9 cellular contexts compared by ENCODE assay signal in the genomic region with DNA sequence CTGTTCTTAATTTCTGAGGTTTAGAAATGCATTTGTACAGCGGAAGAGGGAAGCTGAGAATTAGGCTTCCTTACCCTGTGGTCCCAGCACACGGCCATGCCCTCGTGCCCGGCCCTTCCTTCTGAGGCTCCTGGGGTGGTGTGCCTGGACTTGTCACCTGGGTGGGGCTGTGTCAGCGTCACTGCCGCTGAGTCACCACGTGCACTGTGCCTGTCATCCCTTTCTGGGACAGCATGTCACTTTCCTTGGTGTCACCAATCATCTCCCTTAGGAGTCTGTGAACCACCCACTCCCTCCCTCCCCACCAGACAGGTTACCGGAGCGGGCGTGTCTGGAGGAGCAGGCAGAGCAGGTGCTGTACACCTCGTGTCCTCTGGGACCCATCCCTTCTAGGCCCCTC.
DNase-seq lines count a peak whose midpoint lies in the region; ATAC-seq, FAIRE-seq and TF ChIP-seq lines count a peak whose summit lies in the region.
"Had no signal": no experiment of that assay in that cellular context is flagged by ENCODE, and none has a peak within 500 bp of the region (broad histone marks: within the 10 kb centered on the region; RNA-seq: fewer than 3 reads in every experiment).

No MANE protein-coding gene starts in this region.

- FAIRE-seq in kidney (lab: Jason Lieb, UNC) (no peak), frontal cortex (lab: Jason Lieb, UNC) (no peak)

- H3K4ac ChIP-seq in mesendoderm (ENCODE audit: low read depth, low read length) = no peak overlapping the region

- H2BK120ac ChIP-seq in mesendoderm (ENCODE audit: low read depth, low read length) = no peak overlapping the region

- H3K79me2 ChIP-seq in mesendoderm (ENCODE audit: control insufficient read depth, insufficient read depth, low read length) = no peaks in the 10 kb centered on the region

- CTCF ChIA-PET in activated naive CD4-positive, alpha-beta T cell treated with anti-CD3 and anti-CD28 coated beads for 36 hours (lab: Charles Lee) = no interaction called here

- H3K27me3 Mint-ChIP-seq in activated naive CD4-positive, alpha-beta T cell treated with anti-CD3 and anti-CD28 coated beads for 36 hours (ENCODE audit: low read depth) = no peaks in the 10 kb centered on the region
- no peaks in the 10 kb centered on the region for H3K27me3 Mint-ChIP-seq in type B pancreatic cell

- H3K9me3 Mint-ChIP-seq in activated naive CD4-positive, alpha-beta T cell treated with anti-CD3 and anti-CD28 coated beads for 36 hours = no peaks in the 10 kb centered on the region
- no peaks in the 10 kb centered on the region for H3K9me3 Mint-ChIP-seq in type B pancreatic cell
- H3K9me3 Mint-ChIP-seq: CD8-positive, alpha-beta T cell had no signal

- intact Hi-C loops in activated naive CD4-positive, alpha-beta T cell treated with anti-CD3 and anti-CD28 coated beads for 36 hours (cut with micrococcal nuclease) = no loop called here
- intact Hi-C loops in kidney (cut with DNase I) = no loop called here

- H3K4me1 Mint-ChIP-seq in activated naive CD4-positive, alpha-beta T cell treated with anti-CD3 and anti-CD28 coated beads for 36 hours (ENCODE audit: low read depth) = peaks cover 7% of the 10 kb centered on the region
- peaks cover 22% of the 10 kb centered on the region for H3K4me1 Mint-ChIP-seq in type B pancreatic cell (ENCODE audit: unreplicated experiment)

- H3K18ac ChIP-seq in mesendoderm (ENCODE audit: low read length) = no peak overlapping the region

- H3K9ac ChIP-seq in kidney (ENCODE audit: low read length in 2 of 2) = no peak overlapping the region
- no peak overlapping the region for H3K9ac ChIP-seq in mesendoderm (ENCODE audit: low read length)

- no peaks in the 10 kb centered on the region for H3K36me3 ChIP-seq in RWPE2 (ENCODE audit: low read depth)
- no peaks in the 10 kb centered on the region for H3K36me3 ChIP-seq in kidney (ENCODE audit: control insufficient read depth in 1 of 2, insufficient read depth in 2 of 2, low read length in 2 of 2)
- H3K36me3 ChIP-seq in mesendoderm (ENCODE audit: control insufficient read depth, insufficient read depth, low read length) = no peaks in the 10 kb centered on the region

- H3K4me2 ChIP-seq in mesendoderm (ENCODE audit: low read length) = no peak overlapping the region

- DNase-seq in activated naive CD4-positive, alpha-beta T cell treated with anti-CD3 and anti-CD28 coated beads for 36 hours = peak; percentile 63
- no peak for DNase-seq in activated naive CD4-positive, alpha-beta T cell treated with Interleukin-2 at 50 U/mL for 16 hours
- DNase-seq in RWPE2 (ENCODE audit: low spot score) = peak; percentile 45
- DNase-seq in type B pancreatic cell (ENCODE audit: extremely low spot score, unreplicated experiment) = no peak
- no peak for DNase-seq in kidney
- no peak for DNase-seq in frontal cortex (ENCODE audit: low spot score in 2 of 2)
- DNase-seq in mesendoderm = no peak
- DNase-seq: CD8-positive, alpha-beta T cell had no signal

- no peak overlapping the region for H3K23ac ChIP-seq in mesendoderm (ENCODE audit: low read length)

- H3K27ac Mint-ChIP-seq in activated naive CD4-positive, alpha-beta T cell treated with anti-CD3 and anti-CD28 coated beads for 36 hours = peak overlapping the region; percentile 82
- H3K27ac Mint-ChIP-seq in type B pancreatic cell = peak overlapping the region; percentile 100
- H3K27ac Mint-ChIP-seq: CD8-positive, alpha-beta T cell had no signal

- TF ChIP-seq CTCF in RWPE2 (IDR thresholded peaks at IDR 0.05; ENCODE audit: poor library complexity, severe bottlenecking) = no peak
- no peak for TF ChIP-seq CTCF in type B pancreatic cell (conservative IDR thresholded peaks at IDR 0.05)
- TF ChIP-seq CTCF in kidney (IDR thresholded peaks at IDR 0.05; ENCODE audit: borderline replicate concordance, extremely low read depth, insufficient read depth) = no peak

- H3K4me3 ChIP-seq in RWPE2 (ENCODE audit: severe bottlenecking) (no peak overlapping the region), kidney (ENCODE audit: low read length in 2 of 2) (no peak overlapping the region), mesendoderm (ENCODE audit: low read length) (no peak overlapping the region)

- H3K4me1 ChIP-seq in RWPE2 (ENCODE audit: insufficient read depth, poor library complexity, severe bottlenecking) (peaks cover 7% of the 10 kb centered on the region), kidney (ENCODE audit: control insufficient read depth in 1 of 2, insufficient read depth in 1 of 2, low read depth in 1 of 2, low read length in 2 of 2) (no peaks in the 10 kb centered on the region), mesendoderm (ENCODE audit: control insufficient read depth, low read depth, low read length) (no peaks in the 10 kb centered on the region)

- no peak overlapping the region for H2BK5ac ChIP-seq in mesendoderm (ENCODE audit: low read length)

- no CpG with 5 or more reads among the region's 11 CpGs for WGBS in mesendoderm (ENCODE audit: extremely low coverage, insufficient coverage, low lambda C conversion rate)

- H3K36me3 Mint-ChIP-seq in activated naive CD4-positive, alpha-beta T cell treated with anti-CD3 and anti-CD28 coated beads for 36 hours (ENCODE audit: low read depth) = peaks cover 2% of the 10 kb centered on the region
- H3K36me3 Mint-ChIP-seq in type B pancreatic cell = peaks cover 3% of the 10 kb centered on the region

- H3K27ac ChIP-seq in RWPE2 (ENCODE audit: poor library complexity, severe bottlenecking) = peak overlapping the region; percentile 19
- no peak overlapping the region for H3K27ac ChIP-seq in kidney (ENCODE audit: low read depth in 2 of 2, low read length in 2 of 2)
- no peak overlapping the region for H3K27ac ChIP-seq in mesendoderm (ENCODE audit: low read depth, low read length)

- no peak overlapping the region for H4K8ac ChIP-seq in mesendoderm (ENCODE audit: low read depth, low read length)

- peak overlapping the region; percentile 66 for H3K4me3 Mint-ChIP-seq in activated naive CD4-positive, alpha-beta T cell treated with anti-CD3 and anti-CD28 coated beads for 36 hours
- peak overlapping the region; percentile 71 for H3K4me3 Mint-ChIP-seq in type B pancreatic cell
- H3K4me3 Mint-ChIP-seq: CD8-positive, alpha-beta T cell had no signal

- no peak overlapping the region for H2AK5ac ChIP-seq in mesendoderm (ENCODE audit: low read length)

- H3K56ac ChIP-seq in mesendoderm (ENCODE audit: low read length) = no peak overlapping the region

- ATAC-seq in RWPE2 (ENCODE audit: low read depth) (peak; percentile 31; the same call in 1 of the 3 replicates), esophagus mucosa (peak; percentile 97)
- ATAC-seq: CD8-positive, alpha-beta T cell had no signal

- no peaks in the 10 kb centered on the region for H3K79me1 ChIP-seq in mesendoderm (ENCODE audit: low read length)

- H3K27me3 ChIP-seq in RWPE2 (ENCODE audit: insufficient read depth, poor library complexity, severe bottlenecking) = no peaks in the 10 kb centered on the region
- no peaks in the 10 kb centered on the region for H3K27me3 ChIP-seq in mesendoderm (ENCODE audit: insufficient read depth, low read length, poor library complexity)

- no peak overlapping the region for H2BK15ac ChIP-seq in mesendoderm (replicated peaks; ENCODE audit: low read depth)

- H3K9me3 ChIP-seq in RWPE2 (ENCODE audit: severe bottlenecking) (no peaks in the 10 kb centered on the region), kidney (ENCODE audit: control insufficient read depth in 1 of 2, low read length in 2 of 2) (no peaks in the 10 kb centered on the region)

- no peak overlapping the region for H4K5ac ChIP-seq in mesendoderm (ENCODE audit: low read length)

Comparison
In these comparisons a context has a peak if more than half of its experiments do, and no peak if none do; other contexts are left out.
1. DNase-seq: peak in activated naive CD4-positive, alpha-beta T cell treated with anti-CD3 and anti-CD28 coated beads for 36 hours (single experiment) and RWPE2 (single experiment); none in activated naive CD4-positive, alpha-beta T cell treated with Interleukin-2 at 50 U/mL for 16 hours (single experiment), type B pancreatic cell (single experiment), kidney (single experiment), frontal cortex (0 of 2) and mesendoderm (single experiment).